17 cellular contexts compared by ENCODE assay signal in genomic region chr2:206561962-206562361, GRCh38.
"Had no signal": no experiment of that assay in that cellular context is flagged by ENCODE, and none has a peak within 500 bp of the region (broad histone marks: within the 10 kb centered on the region; RNA-seq: fewer than 3 reads in every experiment).

No MANE protein-coding gene starts in this region.

- H3K4me1 ChIP-seq: breast epithelium, heart left ventricle had no signal

- H3K36me3 Mint-ChIP-seq: activated CD4-positive, alpha-beta memory T cell treated with anti-CD3 and anti-CD28 coated beads for 36 hours; activated naive CD8-positive, alpha-beta T cell; memory B cell; natural killer cell treated with Interleukin-12 subunit alpha and Interleukin-12 subunit beta and Interleukin-15 and Interleukin-18, amount 100 ng/mL, for 72 hours; stimulated activated memory B cell treated with anti-CD40 and anti-IgM and Interleukin-4, amounts not matched to agents 10 μg/mL and 1 μg/mL and 100 μg/mL, for 72 hours had no signal

- H3K27ac ChIP-seq: breast epithelium, heart left ventricle, transverse colon had no signal

- H3K9me3 Mint-ChIP-seq: activated CD4-positive, alpha-beta memory T cell treated with anti-CD3 and anti-CD28 coated beads for 36 hours; activated T-cell treated with anti-CD3 and anti-CD28 coated beads, Interleukin-2, amount 50 U/mL, for 4 hours; endodermal cell; memory B cell; natural killer cell treated with Interleukin-12 subunit alpha and Interleukin-12 subunit beta and Interleukin-15 and Interleukin-18, amount 100 ng/mL, for 72 hours; stimulated activated memory B cell treated with anti-CD40 and anti-IgM and Interleukin-4, amounts not matched to agents 10 μg/mL and 1 μg/mL and 100 μg/mL, for 72 hours had no signal

- H3K4me3 ChIP-seq: breast epithelium, heart left ventricle, transverse colon had no signal

- H3K4me3 Mint-ChIP-seq: activated CD4-positive, alpha-beta memory T cell treated with anti-CD3 and anti-CD28 coated beads for 36 hours; activated naive CD8-positive, alpha-beta T cell; activated T-cell treated with anti-CD3 and anti-CD28 coated beads, Interleukin-2, amount 50 U/mL, for 4 hours; endodermal cell; memory B cell; natural killer cell treated with Interleukin-12 subunit alpha and Interleukin-12 subunit beta and Interleukin-15 and Interleukin-18, amount 100 ng/mL, for 72 hours; stimulated activated memory B cell treated with anti-CD40 and anti-IgM and Interleukin-4, amounts not matched to agents 10 μg/mL and 1 μg/mL and 100 μg/mL, for 72 hours had no signal

- ATAC-seq: activated T-cell treated with anti-CD3 and anti-CD28 coated beads, Interleukin-2, amount 50 U/mL, for 4 hours; heart left ventricle; left lobe of liver; natural killer cell treated with Interleukin-12 subunit alpha and Interleukin-12 subunit beta and Interleukin-15 and Interleukin-18, amount 100 ng/mL, for 72 hours; right cardiac atrium; stimulated activated memory B cell treated with anti-CD40 and anti-IgM and Interleukin-4, amounts not matched to agents 10 μg/mL and 1 μg/mL and 100 μg/mL, for 72 hours had no signal

- H3K27ac Mint-ChIP-seq: activated CD4-positive, alpha-beta memory T cell treated with anti-CD3 and anti-CD28 coated beads for 36 hours; activated naive CD8-positive, alpha-beta T cell; endodermal cell; memory B cell; natural killer cell treated with Interleukin-12 subunit alpha and Interleukin-12 subunit beta and Interleukin-15 and Interleukin-18, amount 100 ng/mL, for 72 hours; stimulated activated memory B cell treated with anti-CD40 and anti-IgM and Interleukin-4, amounts not matched to agents 10 μg/mL and 1 μg/mL and 100 μg/mL, for 72 hours had no signal

- H3K27me3 Mint-ChIP-seq: stimulated activated memory B cell treated with anti-CD40 and anti-IgM and Interleukin-4, amounts not matched to agents 10 μg/mL and 1 μg/mL and 100 μg/mL, for 72 hours had no signal

- DNase-seq: activated CD4-positive, alpha-beta memory T cell treated with anti-CD3 and anti-CD28 coated beads for 36 hours; activated CD4-positive, alpha-beta T cell treated with anti-CD3 and anti-CD28 coated beads for 1 hour; activated gamma-delta T cell; activated T-cell treated with anti-CD3 and anti-CD28 coated beads, Interleukin-2, amount 50 U/mL, for 4 hours; endodermal cell; heart left ventricle; islet precursor cell; right cardiac atrium; substantia nigra; transverse colon had no signal

- H3K9me3 ChIP-seq: breast epithelium, heart left ventricle, transverse colon had no signal

- H3K36me3 ChIP-seq: breast epithelium, transverse colon had no signal

- H3K4me1 Mint-ChIP-seq: memory B cell; stimulated activated memory B cell treated with anti-CD40 and anti-IgM and Interleukin-4, amounts not matched to agents 10 μg/mL and 1 μg/mL and 100 μg/mL, for 72 hours had no signal

- H3K27me3 ChIP-seq: breast epithelium, heart left ventricle, transverse colon had no signal

- FAIRE-seq: frontal cortex had no signal
